Comparison of ENCODE assay signal across 8 cellular contexts in the genomic region with DNA sequence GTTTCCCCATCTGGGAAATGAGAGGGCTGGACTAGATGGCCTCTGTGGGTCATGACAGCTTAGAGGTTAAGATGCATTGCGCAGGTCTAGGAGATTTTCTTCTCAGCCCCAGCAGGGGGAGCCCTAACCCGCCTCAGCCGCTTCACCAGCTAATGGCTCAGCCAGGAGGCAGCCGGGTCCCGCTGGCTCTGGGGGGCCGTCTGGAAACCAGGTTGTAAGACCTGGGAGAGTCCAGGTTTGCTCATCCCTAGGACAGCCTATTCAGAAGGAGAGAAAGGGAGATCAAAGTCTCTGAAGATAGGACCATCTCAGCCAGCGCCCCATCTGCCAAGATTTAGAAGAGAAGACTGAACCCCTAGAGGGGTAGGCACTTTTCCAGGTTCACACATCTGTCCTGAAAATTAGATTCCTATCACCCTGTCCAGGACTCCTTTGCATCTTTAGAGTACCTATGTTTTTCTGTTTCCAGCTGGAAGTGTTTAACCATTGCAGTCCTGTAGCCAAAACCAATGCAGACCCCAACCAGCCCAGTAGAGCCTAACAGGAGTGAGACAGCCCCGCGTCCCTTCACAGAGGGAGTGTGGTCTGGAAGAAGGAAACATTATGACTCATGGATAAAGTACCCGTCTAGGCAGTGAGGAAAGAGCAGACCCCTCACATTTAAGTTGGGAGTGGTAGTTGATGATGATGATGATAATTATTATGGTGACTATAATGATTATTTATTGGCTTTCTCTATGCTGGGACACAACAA. TPM values are rescaled to one million over a fixed set of nuclear protein-coding genes. Genes with fewer than 3 reads are reported as not detected.
DNase-seq lines count a peak whose midpoint lies in the region; ATAC-seq, FAIRE-seq and TF ChIP-seq lines count a peak whose summit lies in the region.

No MANE protein-coding gene starts in this region.

- H3K27me3 ChIP-seq in bronchial epithelial cell (ENCODE audit: control insufficient read depth, insufficient read depth, low read length), result no peaks in the 10 kb centered on the region

- peaks cover 0 to 15% of the 10 kb centered on the region in 2 donors for H3K4me1 ChIP-seq in kidney (ENCODE audit: control insufficient read depth in 1 of 2, insufficient read depth in 1 of 2, low read depth in 1 of 2, low read length in 2 of 2)

- peaks cover 19% of the 10 kb centered on the region for H3K36me3 Mint-ChIP-seq in WTC11

- no peak overlapping the region for H3K27ac ChIP-seq in kidney (ENCODE audit: low read depth in 2 of 2, low read length in 2 of 2)

- H3K4me3 Mint-ChIP-seq in WTC11, result no peak overlapping the region

- FAIRE-seq in bronchial epithelial cell (lab: Jason Lieb, UNC) (no peak), kidney (lab: Jason Lieb, UNC) (no peak)

- in situ Hi-C loops in ACHN (cut with HindIII; ENCODE audit: low pct_ligation_motif_present, low pct_unique_long_range_greater_than_20kb, low sequenced_read_pairs), result no loop called here

- ATAC-seq in GM18858 (IDR thresholded peaks at IDR 0.05; ENCODE audit: unreplicated experiment) (peak; percentile 40), HG03095 (IDR thresholded peaks at IDR 0.05; ENCODE audit: unreplicated experiment) (peak; percentile 51), WTC11 (peak; percentile 97)

- no peaks in the 10 kb centered on the region for H3K9me3 ChIP-seq in kidney (ENCODE audit: control insufficient read depth in 1 of 2, low read length in 2 of 2)

- POLR2A ChIA-PET in WTC11 (lab: Charles Lee), result interaction anchor here (1.0 to 1.9 kb wide), 2 partner anchors 28 to 81 kb away, joined by 3 to 12 read pairs; partner anchors contain the start of gene SPARC

- TF ChIP-seq CTCF in WTC11 (IDR thresholded peaks at IDR 0.05) (peak; percentile 68), bronchial epithelial cell (IDR thresholded peaks at IDR 0.05; ENCODE audit: insufficient read depth, low read length, severe bottlenecking) (peak; percentile 88), kidney (IDR thresholded peaks at IDR 0.05; ENCODE audit: borderline replicate concordance, extremely low read depth, insufficient read depth) (peak; percentile 91)

- H3K9ac ChIP-seq in kidney (ENCODE audit: low read length in 2 of 2), result no peak overlapping the region

- no peak overlapping the region for H3K27ac Mint-ChIP-seq in WTC11

- intact Hi-C loops in kidney (cut with DNase I), result loop anchor here (5.0 kb wide), 2 partner anchors 63 to 83 kb away; no protein-coding TSS in a partner anchor

- no peaks in the 10 kb centered on the region for H3K27me3 Mint-ChIP-seq in WTC11 (ENCODE audit: low read depth)

- CTCF ChIA-PET in WTC11 (lab: Charles Lee), result interaction anchor here (0.5 to 3.0 kb wide), 49 partner anchors 9 to 406 kb away, joined by 3 to 167 read pairs (median 5); partner anchors contain the start of genes G3BP1, GM2A, SLC36A1 and SPARC

- peak; percentile 74 for DNase-seq in ACHN
- peak; percentile 72 for DNase-seq in NCI-H2196 (lab: John Stamatoyannopoulos, UW; ENCODE audit: unreplicated experiment)
- peak; percentile 94 for DNase-seq in WTC11 (ENCODE audit: low spot score)
- peak; percentile 66 for DNase-seq in bronchial epithelial cell (ENCODE audit: low read depth)
- peak; percentile 93 for DNase-seq in kidney
- peak; percentile 70 to 81 for DNase-seq in stimulated activated CD4-positive, alpha-beta T cell treated with anti-CD3 and anti-CD28 coated beads, Interleukin-1b, Interleukin-23, amount 100 ng/mL, for 4 hours (ENCODE audit: low read depth in 2 of 2)

- H3K4me3 ChIP-seq in bronchial epithelial cell (ENCODE audit: low read depth, low read length) (no peak overlapping the region), kidney (ENCODE audit: low read length in 2 of 2) (no peak overlapping the region)

- H3K9me3 Mint-ChIP-seq in WTC11, result no peaks in the 10 kb centered on the region

- H3K4me1 Mint-ChIP-seq in WTC11, result peaks cover 12% of the 10 kb centered on the region

- H3K36me3 ChIP-seq in bronchial epithelial cell (ENCODE audit: control insufficient read depth, insufficient read depth, low read length) (no peaks in the 10 kb centered on the region), kidney (ENCODE audit: control insufficient read depth in 1 of 2, insufficient read depth in 2 of 2, low read length in 2 of 2) (peaks cover 0 to 4% of the 10 kb centered on the region in 2 donors)

TF ChIP-seq in WTC11, 78 proteins besides CTCF, POLR2A, EP300 and RAD21 (continues in another document):
- TF ChIP-seq, protein P1, sequence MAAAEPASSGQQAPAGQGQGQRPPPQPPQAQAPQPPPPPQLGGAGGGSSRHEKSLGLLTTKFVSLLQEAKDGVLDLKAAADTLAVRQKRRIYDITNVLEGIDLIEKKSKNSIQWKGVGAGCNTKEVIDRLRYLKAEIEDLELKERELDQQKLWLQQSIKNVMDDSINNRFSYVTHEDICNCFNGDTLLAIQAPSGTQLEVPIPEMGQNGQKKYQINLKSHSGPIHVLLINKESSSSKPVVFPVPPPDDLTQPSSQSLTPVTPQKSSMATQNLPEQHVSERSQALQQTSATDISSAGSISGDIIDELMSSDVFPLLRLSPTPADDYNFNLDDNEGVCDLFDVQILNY (CRISPR knock-in tag; IDR thresholded peaks at IDR 0.05), result no peak
- TF ChIP-seq TCF7 (CRISPR knock-in tag; IDR thresholded peaks at IDR 0.05; ENCODE audit: low read depth) (no peak), ZNF396 (CRISPR knock-in tag; IDR thresholded peaks at IDR 0.05; ENCODE audit: borderline replicate concordance) (no peak), MXD4 (CRISPR knock-in tag; IDR thresholded peaks at IDR 0.05; ENCODE audit: borderline replicate concordance) (no peak), TEAD4 (CRISPR knock-in tag; IDR thresholded peaks at IDR 0.05) (no peak), ATF6 (CRISPR knock-in tag; IDR thresholded peaks at IDR 0.05) (no peak), CREM (CRISPR knock-in tag; IDR thresholded peaks at IDR 0.05) (no peak), ETV6 (CRISPR knock-in tag; IDR thresholded peaks at IDR 0.05) (no peak), STAT6 (CRISPR knock-in tag; conservative IDR thresholded peaks at IDR 0.05; ENCODE audit: low read depth) (no peak)

RNA-seq across cellular contexts. Expression of gene SPARC, which starts 27.5 kb away (rescaled TPM):
- 357 to 418 TPM (median 358 TPM) in 3 replicates for total RNA-seq in WTC11 (2021)
- total RNA-seq in bronchial epithelial cell, result 10.5 and 22.6 TPM in 2 replicates
- 637 TPM for total RNA-seq in kidney
- 581 TPM for polyA plus RNA-seq in kidney (ENCODE audit: insufficient read depth, low read depth, low replicate concordance)

Comparison
In these comparisons a context has a peak if more than half of its experiments do, and no peak if none do; other contexts are left out.
1. ATAC-seq: peak in every context shown above with its lines; median percentile 97 in WTC11; 51 in HG03095; 40 in GM18858.
2. RNA of gene SPARC, which starts 27.5 kb away (total RNA-seq): 637 TPM in kidney (single experiment) and 357 to 418 TPM in WTC11; 10.5 to 22.6 TPM in bronchial epithelial cell; every median in the first group is over 10 times any median in the second.
3. Peak in every context shown above with its lines, with median percentiles within 50 percentile points of each other: DNase-seq and CTCF ChIP-seq.